In the genomic region with DNA sequence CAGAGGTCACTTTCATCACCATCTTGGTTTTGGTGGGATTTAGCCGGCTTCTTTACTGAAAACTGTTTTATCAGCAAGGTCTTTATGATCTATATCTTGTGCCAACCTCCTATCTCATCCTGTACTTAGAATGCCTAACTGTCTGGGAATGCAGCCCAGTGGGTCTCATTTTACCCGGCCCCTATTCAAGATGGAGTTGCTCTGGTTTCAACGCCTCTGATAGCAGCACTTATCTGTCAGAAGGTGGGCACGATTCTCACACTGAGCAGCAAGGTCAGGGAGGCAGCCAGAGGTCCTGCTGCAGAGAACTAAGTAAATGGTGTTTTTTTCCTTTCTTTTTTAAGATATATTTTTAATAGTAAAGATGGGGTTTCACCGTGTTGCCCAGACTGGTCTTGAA, we compare ENCODE assay signal across 23 cellular contexts. TPM values are rescaled to one million over a fixed set of nuclear protein-coding genes. Genes with fewer than 3 reads are reported as not detected.
"Had no signal": no experiment of that assay in that cellular context is flagged by ENCODE, and none has a peak within 500 bp of the region (broad histone marks: within the 10 kb centered on the region; RNA-seq: fewer than 3 reads in every experiment).

No MANE protein-coding gene starts in this region.

- DNase-seq: activated CD4-positive, alpha-beta memory T cell treated with anti-CD3 and anti-CD28 coated beads for 36 hours; activated CD4-positive, alpha-beta T cell treated with anti-CD3 and anti-CD28 coated beads for 48 hours; activated CD4-positive, CD25-positive, alpha-beta regulatory T cell; activated naive CD4-positive, alpha-beta T cell treated with anti-CD3 and anti-CD28 coated beads, Interleukin-2, amount 10 ng/mL, durations not matched to agents 7 days and 5 days; activated T-cell treated with anti-CD3 and anti-CD28 coated beads, Interleukin-2, amount 50 U/mL, for 48 hours; anterior cingulate cortex; body of pancreas; dermis blood vessel endothelial cell; effector memory CD4-positive, alpha-beta T cell; head of caudate nucleus; left colon; right lobe of liver; stimulated activated CD4-positive, alpha-beta T cell treated with anti-CD3 and anti-CD28 coated beads, Interleukin-4, amount 100 ng/mL, for 1 hour; stimulated activated naive CD4-positive, alpha-beta T cell; T1000 had no signal

- H3K27ac ChIP-seq: body of pancreas, esophagus muscularis mucosa, gastroesophageal sphincter, pancreas, right lobe of liver, thoracic aorta had no signal

- H3K4me1 ChIP-seq: body of pancreas, gastroesophageal sphincter, pancreas, right lobe of liver had no signal

- H3K27me3 ChIP-seq: body of pancreas, esophagus muscularis mucosa, gastroesophageal sphincter, pancreas, right lobe of liver had no signal

- H3K9me3 ChIP-seq: body of pancreas, esophagus muscularis mucosa, gastroesophageal sphincter, pancreas, right lobe of liver, thoracic aorta had no signal

- ATAC-seq: body of pancreas, gastroesophageal sphincter, left colon, pancreas, right lobe of liver had no signal

- H3K4me3 ChIP-seq: body of pancreas, esophagus muscularis mucosa, gastroesophageal sphincter, pancreas, right lobe of liver, thoracic aorta had no signal

- H3K36me3 ChIP-seq: esophagus muscularis mucosa, gastroesophageal sphincter, pancreas, right lobe of liver, thoracic aorta had no signal

RNA-seq across cellular contexts. Expression of a gene that starts 45.4 kb away (rescaled TPM):
- total RNA-seq: body of pancreas, cardiac septum, endothelial cell of umbilical vein, mononuclear cell, myocyte had no signal

RNA-seq across cellular contexts. Expression of a gene that starts 53.4 kb away (rescaled TPM):
- total RNA-seq: body of pancreas, esophagus muscularis mucosa had no signal
